ENCODE assay signal across 3 cellular contexts in genomic region chr3:131315162-131315561, GRCh38.
"Had no signal": no experiment of that assay in that cellular context is flagged by ENCODE, and none has a peak within 500 bp of the region (broad histone marks: within the 10 kb centered on the region; RNA-seq: fewer than 3 reads in every experiment).

No MANE protein-coding gene starts in this region.

- ATAC-seq: GM12878 had no signal

- DNase-seq: GDM1, GF-D8 had no signal

- H3K4me3 ChIP-seq: GM12878 had no signal
